In genomic region chr22:19764636-19765476, GRCh38 we compare ENCODE assay signal across 2 cellular contexts.
TF ChIP-seq lines count a peak whose summit lies in the region.

No MANE protein-coding gene starts in this region.

TF ChIP-seq in HCT116, 20 proteins besides CTCF, POLR2A, EP300 and RAD21:
- TF ChIP-seq EGR1 (IDR thresholded peaks at IDR 0.05; ENCODE audit: low read depth), result no peak
- TF ChIP-seq ZFX (IDR thresholded peaks at IDR 0.05), result no peak
- no peak for TF ChIP-seq POLR2AphosphoS5 (IDR thresholded peaks at IDR 0.05; ENCODE audit: low read depth, low read length)
- no peak for TF ChIP-seq FOSL1 (IDR thresholded peaks at IDR 0.05; ENCODE audit: low read depth)
- no peak for TF ChIP-seq SP1 (IDR thresholded peaks at IDR 0.05; ENCODE audit: low read depth)
- no peak for TF ChIP-seq MAX (IDR thresholded peaks at IDR 0.05)
- no peak for TF ChIP-seq ZNF274 (IDR thresholded peaks at IDR 0.05; ENCODE audit: low read depth, low read length)
- no peak for TF ChIP-seq EZH2 (IDR thresholded peaks at IDR 0.05)
- no peak for TF ChIP-seq CBX3 (IDR thresholded peaks at IDR 0.05; ENCODE audit: low read depth)
- no peak for TF ChIP-seq SIN3A (IDR thresholded peaks at IDR 0.05; ENCODE audit: low read depth)
- TF ChIP-seq SRF (IDR thresholded peaks at IDR 0.05; ENCODE audit: low read depth), result no peak

TF ChIP-seq in K562, 482 proteins besides CTCF, POLR2A, EP300 and RAD21:
- 0 out of 4 replicates have a peak, but pooled peaks of 1 of the 2 experiments have one; percentile 53 for TF ChIP-seq ETV6 (IDR thresholded peaks at IDR 0.05; ENCODE audit: borderline replicate concordance in 1 of 2, low read depth in 2 of 2, low read length in 1 of 2)
- no peak for TF ChIP-seq ETV6 (CRISPR knock-in tag; IDR thresholded peaks at IDR 0.05; ENCODE audit: borderline replicate concordance)
- 0 out of 2 replicates have a peak, but pooled peaks have one; percentile 11 for TF ChIP-seq ZBTB7A (IDR thresholded peaks at IDR 0.05; ENCODE audit: borderline replicate concordance, control insufficient read depth, low read depth, low read length)
- 0 out of 2 replicates have a peak, but pooled peaks have one; percentile 3 for TF ChIP-seq DMBX1 (CRISPR knock-in tag; IDR thresholded peaks at IDR 0.05; ENCODE audit: borderline replicate concordance)
- peak; percentile 67; the same call in 1 of the 2 replicates for TF ChIP-seq STAT6 (CRISPR knock-in tag; IDR thresholded peaks at IDR 0.05)
- no peak for TF ChIP-seq ZNF280A (IDR thresholded peaks at IDR 0.05; ENCODE audit: low read depth, partially characterized antibody)
- peak in 1 of 2 experiments; percentile 10; a peak in 1 of 4 replicates for TF ChIP-seq HDAC1 (IDR thresholded peaks at IDR 0.05)
- 0 out of 4 replicates have a peak, but pooled peaks of 1 of the 2 experiments have one; percentile 9 for TF ChIP-seq TBL1XR1 (IDR thresholded peaks at IDR 0.05; ENCODE audit: low read length in 2 of 2)
- TF ChIP-seq CREB3L1 (IDR thresholded peaks at IDR 0.05; ENCODE audit: borderline replicate concordance, low read depth), result 0 out of 2 replicates have a peak, but pooled peaks have one; percentile 36
- TF ChIP-seq ZNF232 (CRISPR knock-in tag; IDR thresholded peaks at IDR 0.05), result no peak
- no peak for TF ChIP-seq BRD9 (IDR thresholded peaks at IDR 0.05; ENCODE audit: low read depth, partially characterized antibody)
- 0 out of 4 replicates have a peak, but pooled peaks of 1 of the 2 experiments have one; percentile 5 for TF ChIP-seq RCOR1 (IDR thresholded peaks at IDR 0.05; ENCODE audit: borderline replicate concordance in 1 of 2, low read depth in 2 of 2, low read length in 2 of 2)
- TF ChIP-seq ZNF76 (CRISPR knock-in tag; IDR thresholded peaks at IDR 0.05; ENCODE audit: borderline replicate concordance), result 0 out of 2 replicates have a peak, but pooled peaks have one; percentile 44
- no peak for TF ChIP-seq XRCC5 (IDR thresholded peaks at IDR 0.05; ENCODE audit: low read depth, low read length)
- TF ChIP-seq KLF10 (CRISPR knock-in tag; IDR thresholded peaks at IDR 0.05), result no peak
- TF ChIP-seq MYNN (IDR thresholded peaks at IDR 0.05), result no peak
- 0 out of 2 replicates have a peak, but pooled peaks have one; percentile 36 for TF ChIP-seq MYNN (CRISPR knock-in tag; IDR thresholded peaks at IDR 0.05)
- TF ChIP-seq MCM2 (IDR thresholded peaks at IDR 0.05; ENCODE audit: low read depth), result no peak
- peak; percentile 62 for TF ChIP-seq SNRNP70 (optimal IDR thresholded peaks at IDR 0.05; ENCODE audit: low read depth, low read length)
- 0 out of 2 replicates have a peak, but pooled peaks have one; percentile 53 for TF ChIP-seq HSF4 (CRISPR knock-in tag; IDR thresholded peaks at IDR 0.05; ENCODE audit: borderline replicate concordance)
- peak; percentile 32; the same call in 1 of the 2 replicates for TF ChIP-seq ELF1 (tag; IDR thresholded peaks at IDR 0.05)
